1 cellular context compared by ENCODE assay signal in genomic region chr12:120335447-120335846, GRCh38.
A peak's percentile ranks its signal among the peaks of the same experiment; 100 is the strongest.
TF ChIP-seq lines count a peak whose summit lies in the region.

No MANE protein-coding gene starts in this region.

TF ChIP-seq in GM12878, 131 proteins besides CTCF, POLR2A, EP300 and RAD21:
- peak; percentile 37; the same call in 1 of the 2 replicates for TF ChIP-seq ZBTB33 (IDR thresholded peaks at IDR 0.05)
- TF ChIP-seq SMC3 (IDR thresholded peaks at IDR 0.05; ENCODE audit: borderline replicate concordance, low read length), result peak; percentile 24; the same call in 1 of the 2 replicates
- TF ChIP-seq RUNX3 (IDR thresholded peaks at IDR 0.05; ENCODE audit: low read length), result peak; percentile 26; the same call in 1 of the 2 replicates
- TF ChIP-seq MEF2B (IDR thresholded peaks at IDR 0.05; ENCODE audit: partially characterized antibody, poor library complexity, severe bottlenecking), result peak; percentile 15
